ENCODE assay signal across 25 cellular contexts in genomic region chr14:44971459-44971858, GRCh38.
"Had no signal": no experiment of that assay in that cellular context is flagged by ENCODE, and none has a peak within 500 bp of the region (broad histone marks: within the 10 kb centered on the region; RNA-seq: fewer than 3 reads in every experiment).

No MANE protein-coding gene starts in this region.

- H3K4me3 Mint-ChIP-seq: nephron; stimulated activated effector memory CD8-positive, alpha-beta T cell treated with anti-CD3 and anti-CD28 coated beads, Interleukin-12 subunit alpha, Interleukin-12 subunit beta, amount 100 ng/mL, for 72 hours; type B pancreatic cell had no signal

- H3K27me3 Mint-ChIP-seq: naive thymus-derived CD4-positive, alpha-beta T cell; type B pancreatic cell had no signal

- H3K27ac ChIP-seq: esophagus muscularis mucosa, foreskin keratinocyte, gastroesophageal sphincter, heart right ventricle, left lung, prostate gland, right atrium auricular region, sigmoid colon, testis, tibial artery had no signal

- H3K4me3 ChIP-seq: esophagus muscularis mucosa, gastroesophageal sphincter, heart right ventricle, left lung, prostate gland, right atrium auricular region, sigmoid colon, testis, tibial artery had no signal

- H3K9me3 ChIP-seq: gastroesophageal sphincter, prostate gland, sigmoid colon, testis, tibial artery had no signal

- H3K27me3 ChIP-seq: esophagus muscularis mucosa, foreskin keratinocyte, gastroesophageal sphincter, heart right ventricle, left lung, right atrium auricular region, sigmoid colon, testis, tibial artery had no signal

- DNase-seq: effector memory CD4-positive, alpha-beta T cell; foreskin keratinocyte; glutamatergic neuron; heart right ventricle; hippocampal formation; left cardiac atrium; left lung; mesendoderm; midbrain; naive thymus-derived CD4-positive, alpha-beta T cell; nucleus accumbens; sigmoid colon; stimulated activated CD4-positive, alpha-beta T cell treated with anti-CD3 and anti-CD28 coated beads, Interleukin-2, amount 100 ng/mL, for 24 hours; stimulated activated CD4-positive, alpha-beta T cell treated with anti-CD3 and anti-CD28 coated beads, Interleukin-4, amount 100 ng/mL, for 24 hours; stimulated activated naive CD8-positive, alpha-beta T cell treated with anti-CD3 and anti-CD28 coated beads, Interleukin-15, Interleukin-2, amounts not matched to agents 100 U/mL and 50 U/mL, for 24 hours; substantia nigra; testis; tibial artery had no signal

- ATAC-seq: foreskin keratinocyte; gastroesophageal sphincter; heart right ventricle; left cardiac atrium; left lung; naive thymus-derived CD4-positive, alpha-beta T cell; stimulated activated effector memory CD8-positive, alpha-beta T cell treated with anti-CD3 and anti-CD28 coated beads, Interleukin-12 subunit alpha, Interleukin-12 subunit beta, amount 100 ng/mL, for 72 hours; stimulated activated naive CD8-positive, alpha-beta T cell treated with anti-CD3 and anti-CD28 coated beads, Interleukin-15, Interleukin-2, amounts not matched to agents 100 U/mL and 50 U/mL, for 24 hours had no signal

- H3K27ac Mint-ChIP-seq: naive thymus-derived CD4-positive, alpha-beta T cell; nephron; stimulated activated effector memory CD8-positive, alpha-beta T cell treated with anti-CD3 and anti-CD28 coated beads, Interleukin-12 subunit alpha, Interleukin-12 subunit beta, amount 100 ng/mL, for 72 hours; type B pancreatic cell had no signal

- H3K36me3 ChIP-seq: esophagus muscularis mucosa, gastroesophageal sphincter, left lung, prostate gland, right atrium auricular region had no signal
